In genomic region chr4:10019521-10020051, GRCh38 we compare ENCODE assay signal across 8 cellular contexts. TPM values are rescaled to one million over a fixed set of nuclear protein-coding genes. Genes with fewer than 3 reads are reported as not detected.
DNase-seq lines count a peak whose midpoint lies in the region; ATAC-seq, FAIRE-seq and TF ChIP-seq lines count a peak whose summit lies in the region.

No MANE protein-coding gene starts in this region.

- DNase-seq in activated effector memory CD4-positive, alpha-beta T cell treated with anti-CD3 and anti-CD28 coated beads, Interleukin-2, amount 50 U/mL, for 16 hours, result peak; percentile 60
- DNase-seq in activated effector memory CD4-positive, alpha-beta T cell treated with Interleukin-2 at 50 U/mL for 16 hours, result no peak
- no peak for DNase-seq in bronchial epithelial cell (ENCODE audit: low read depth)
- no peak for DNase-seq in lung (ENCODE audit: low spot score)
- DNase-seq in upper lobe of left lung, result no peak
- no peak for DNase-seq in ACHN

- H3K27me3 ChIP-seq in bronchial epithelial cell (ENCODE audit: control insufficient read depth, insufficient read depth, low read length) (no peaks in the 10 kb centered on the region), lung (ENCODE audit: control insufficient read depth, insufficient read depth) (no peaks in the 10 kb centered on the region), upper lobe of left lung (no peaks in the 10 kb centered on the region)

- ATAC-seq in lung (ENCODE audit: insufficient read depth, low FRiP score) (no peak), upper lobe of left lung (ENCODE audit: low FRiP score in 2 of 2) (peak in 1 of 2 donors; percentile 2), HG03432 (IDR thresholded peaks at IDR 0.05; ENCODE audit: unreplicated experiment) (no peak), HG03354 (IDR thresholded peaks at IDR 0.05; ENCODE audit: poor library complexity, severe bottlenecking, unreplicated experiment) (no peak)

- H3K4me1 ChIP-seq in lung (ENCODE audit: control insufficient read depth in 2 of 2, insufficient read depth in 2 of 2, low read length in 2 of 2), result peaks cover 3 to 24% of the 10 kb centered on the region in 2 donors
- H3K4me1 ChIP-seq in upper lobe of left lung, result peaks cover 30 to 46% (median 41%) of the 10 kb centered on the region in 4 donors

- no peak for FAIRE-seq in bronchial epithelial cell (lab: Jason Lieb, UNC)

- TF ChIP-seq CTCF in bronchial epithelial cell (IDR thresholded peaks at IDR 0.05; ENCODE audit: insufficient read depth, low read length, severe bottlenecking), result no peak
- no peak for TF ChIP-seq CTCF in lung (IDR thresholded peaks at IDR 0.05; ENCODE audit: control extremely low read depth, extremely low read depth)
- no peak for TF ChIP-seq CTCF in upper lobe of left lung (IDR thresholded peaks at IDR 0.05)

- H3K36me3 ChIP-seq in bronchial epithelial cell (ENCODE audit: control insufficient read depth, insufficient read depth, low read length) (peaks cover 7% of the 10 kb centered on the region), lung (ENCODE audit: control insufficient read depth in 2 of 2, insufficient read depth in 2 of 2, low read length in 2 of 2) (no peaks in the 10 kb centered on the region), upper lobe of left lung (no peaks in the 10 kb centered on the region)

- WGBS in lung, 2 donors, result 67 to 78% methylated on average over 9 of the region's 9 CpGs
- 63 to 77% methylated on average over 5 to 9 of the region's 9 CpGs for WGBS in upper lobe of left lung, 2 donors

- H3K27ac ChIP-seq in lung (ENCODE audit: low read depth in 1 of 2, low read length in 1 of 2), result peak overlapping the region; percentile 80 to 87
- peak overlapping the region; percentile 75 to 87 (median 84) for H3K27ac ChIP-seq in upper lobe of left lung

- TF ChIP-seq POLR2A in upper lobe of left lung (IDR thresholded peaks at IDR 0.05), result no peak

- TF ChIP-seq EP300 in upper lobe of left lung (IDR thresholded peaks at IDR 0.05), result no peak

- H3K9me3 ChIP-seq in lung (ENCODE audit: control insufficient read depth in 2 of 2, insufficient read depth in 1 of 2, low read length in 1 of 2) (no peaks in the 10 kb centered on the region), upper lobe of left lung (no peaks in the 10 kb centered on the region)

- peak overlapping the region; percentile 0 for H3K4me3 ChIP-seq in bronchial epithelial cell (ENCODE audit: low read depth, low read length)
- no peak overlapping the region for H3K4me3 ChIP-seq in lung
- H3K4me3 ChIP-seq in upper lobe of left lung, result peak overlapping the region in 3 of 4 donors; percentile 34 to 48 (median 44)

- in situ Hi-C loops in ACHN (cut with HindIII; ENCODE audit: low pct_ligation_motif_present, low pct_unique_long_range_greater_than_20kb, low sequenced_read_pairs), result no loop called here

RNA-seq across cellular contexts. Expression of gene SLC2A9, which starts 1.7 kb away (rescaled TPM):
- total RNA-seq in bronchial epithelial cell (29.7 and 71.0 TPM in 2 replicates), lung (10 to 100 TPM in 1 of 2 donors, 1 to 10 TPM in 1; 4.6 to 18.6 TPM), upper lobe of left lung (10 to 100 TPM in 3 of 6 donors, 1 to 10 TPM in 3; 5.4 to 25.1 (median 13.0) TPM)
- polyA plus RNA-seq in lung, result 10 to 100 TPM in 1 of 2 donors, 1 to 10 TPM in 1; 2.9 to 10.5 TPM
